ENCODE assay signal across 18 cellular contexts in the genomic region with DNA sequence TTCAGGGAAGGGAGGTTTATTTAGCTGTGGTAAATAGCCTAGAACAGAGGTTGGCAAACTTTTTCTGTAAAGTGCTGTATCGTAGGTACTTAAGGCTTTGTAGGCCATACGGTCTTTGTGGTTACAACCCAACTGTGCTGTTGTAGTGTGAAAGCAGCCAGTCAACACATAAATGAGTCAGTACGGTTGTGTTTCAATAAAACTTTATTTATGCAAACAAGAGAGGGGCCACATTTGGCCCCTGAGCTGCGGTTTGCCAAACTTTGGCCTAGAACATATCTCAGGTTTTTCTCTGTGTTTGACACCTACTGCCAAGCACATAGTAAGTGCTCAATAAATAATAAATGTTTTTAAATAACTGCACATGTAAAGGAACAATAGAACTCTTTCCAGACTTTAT.
DNase-seq lines count a peak whose midpoint lies in the region; ATAC-seq, FAIRE-seq and TF ChIP-seq lines count a peak whose summit lies in the region.
"Had no signal": no experiment of that assay in that cellular context is flagged by ENCODE, and none has a peak within 500 bp of the region (broad histone marks: within the 10 kb centered on the region; RNA-seq: fewer than 3 reads in every experiment).

No MANE protein-coding gene starts in this region.

- H3K4me2 ChIP-seq in HepG2 (ENCODE audit: low read depth, low read length) (no peak overlapping the region), keratinocyte (ENCODE audit: control insufficient read depth, extremely low read depth, insufficient read depth, low read depth, low read length) (peak overlapping the region; percentile 78)
- H3K4me2 ChIP-seq: BLaER1 treated with 17β-estradiol and CSF1 and Interleukin-3, amounts not matched to agents 10 nM and 100 nM had no signal

- TF ChIP-seq POLR2A in HepG2 (IDR thresholded peaks at IDR 0.05; ENCODE audit: insufficient read depth in 1 of 2, low read depth in 2 of 2, low read length in 2 of 2) (no peak), right lobe of liver (IDR thresholded peaks at IDR 0.05) (no peak), thyroid gland (IDR thresholded peaks at IDR 0.05) (no peak)

- in situ Hi-C loops in HepG2 (cut with HindIII; ENCODE audit: extremely low pct_ligation_motif_present, low pct_unique_long_range_greater_than_20kb) = no loop called here

- 31% methylated on average over 4 of the region's 4 CpGs for WGBS in HepG2 (ENCODE audit: low lambda C conversion rate)
- WGBS in right lobe of liver (ENCODE audit: insufficient coverage, low coverage, low lambda C conversion rate, missing lambda C conversion rate) = 92% methylated on average over 4 of the region's 4 CpGs
- 79 to 83% methylated on average over 4 of the region's 4 CpGs for WGBS in thyroid gland, 2 donors

- H3K36me3 ChIP-seq in HepG2 (replicated peaks in 1 of 2; ENCODE audit: control insufficient read depth in 1 of 2, insufficient read depth in 2 of 2, low read length in 2 of 2) (no peaks in the 10 kb centered on the region), right lobe of liver (no peaks in the 10 kb centered on the region), keratinocyte (ENCODE audit: control insufficient read depth in 2 of 2, extremely low read depth in 1 of 2, insufficient read depth in 2 of 2, low read length in 2 of 2) (no peaks in the 10 kb centered on the region), thyroid gland (no peaks in the 10 kb centered on the region)
- H3K36me3 ChIP-seq: BLaER1 treated with 17β-estradiol and CSF1 and Interleukin-3, amounts not matched to agents 10 nM and 100 nM had no signal

- FAIRE-seq in HepG2 (lab: Jason Lieb, UNC) = no peak
- FAIRE-seq in keratinocyte (lab: Jason Lieb, UNC) = peak; percentile 77
- FAIRE-seq: HTR-8/SVneo had no signal

- TF ChIP-seq CTCF in HepG2 (CRISPR knock-in tag; IDR thresholded peaks at IDR 0.05) = no peak
- TF ChIP-seq CTCF in right lobe of liver (IDR thresholded peaks at IDR 0.05) = no peak
- TF ChIP-seq CTCF in keratinocyte (optimal IDR thresholded peaks at IDR 0.05 in 1 of 3, IDR thresholded peaks at IDR 0.05 in 1 of 3, conservative IDR thresholded peaks at IDR 0.05 in 1 of 3; ENCODE audit: extremely low read depth in 1 of 3, insufficient read depth in 2 of 3, low read length in 3 of 3) = no peak
- no peak for TF ChIP-seq CTCF in thyroid gland (IDR thresholded peaks at IDR 0.05)
- TF ChIP-seq CTCF in dorsolateral prefrontal cortex (IDR thresholded peaks at IDR 0.05 in 54 of 56, conservative IDR thresholded peaks at IDR 0.05 in 2 of 56; ENCODE audit: low read depth in 1 of 56, partially characterized antibody in 56 of 56) = no peak

- no peak for TF ChIP-seq EP300 in HepG2 (IDR thresholded peaks at IDR 0.05; ENCODE audit: low read depth in 2 of 2, low read length in 2 of 2)
- no peak for TF ChIP-seq EP300 in HepG2 (CRISPR knock-in tag; IDR thresholded peaks at IDR 0.05; ENCODE audit: borderline replicate concordance)

- dilution Hi-C loops in keratinocyte (cut with MboI; ENCODE audit: extremely low pct_ligation_motif_present, low sequenced_read_pairs) = no loop called here

- no peaks in the 10 kb centered on the region for H3K9me1 ChIP-seq in keratinocyte (ENCODE audit: control insufficient read depth, extremely low read depth, insufficient read depth, low read length)

- ATAC-seq in HepG2 = no peak
- ATAC-seq in right lobe of liver = no peak
- ATAC-seq: CD8-positive, alpha-beta T cell; HCT116 had no signal

- H3K9me3 ChIP-seq in HepG2 (ENCODE audit: low read length) (no peaks in the 10 kb centered on the region), right lobe of liver (no peaks in the 10 kb centered on the region), keratinocyte (ENCODE audit: control insufficient read depth, low read depth, low read length) (no peaks in the 10 kb centered on the region), thyroid gland (no peaks in the 10 kb centered on the region)
- H3K9me3 ChIP-seq: BLaER1 treated with 17β-estradiol and CSF1 and Interleukin-3, amounts not matched to agents 10 nM and 100 nM had no signal

- H4K20me1 ChIP-seq in HepG2 (ENCODE audit: insufficient read depth, low read length) (no peaks in the 10 kb centered on the region), keratinocyte (ENCODE audit: control insufficient read depth, extremely low read depth, insufficient read depth, low read length) (no peaks in the 10 kb centered on the region)
- H4K20me1 ChIP-seq: BLaER1 treated with 17β-estradiol and CSF1 and Interleukin-3, amounts not matched to agents 10 nM and 100 nM had no signal

- H3K4me1 ChIP-seq in HepG2 (ENCODE audit: insufficient read depth, low read length) = no peaks in the 10 kb centered on the region
- H3K4me1 ChIP-seq in right lobe of liver = no peaks in the 10 kb centered on the region
- peaks cover 31% of the 10 kb centered on the region for H3K4me1 ChIP-seq in keratinocyte (ENCODE audit: control insufficient read depth, extremely low read depth, insufficient read depth, low read length)
- peaks cover 54 to 60% of the 10 kb centered on the region in 2 donors for H3K4me1 ChIP-seq in thyroid gland

- BruUV-seq in HepG2 (replicated peaks; lab: Mats Ljungman, UMichigan) = no TSS peak

- no peak overlapping the region for H3K9ac ChIP-seq in HepG2 (ENCODE audit: insufficient read depth, low read depth, low read length)
- H3K9ac ChIP-seq in keratinocyte (ENCODE audit: control insufficient read depth, extremely low read depth, insufficient read depth, low read length) = no peak overlapping the region
- H3K9ac ChIP-seq: BLaER1 treated with 17β-estradiol and CSF1 and Interleukin-3, amounts not matched to agents 10 nM and 100 nM had no signal

- H2AFZ ChIP-seq in HepG2 (ENCODE audit: low read length) (no peak overlapping the region), keratinocyte (ENCODE audit: control insufficient read depth, low read length) (no peak overlapping the region)

- H3K27ac ChIP-seq in HepG2 (ENCODE audit: extremely low read length, insufficient read depth, low read length) (no peak overlapping the region), right lobe of liver (no peak overlapping the region), epithelial cell of prostate (peak overlapping the region; percentile 92), keratinocyte (ENCODE audit: control insufficient read depth, insufficient read depth, low read length) (peak overlapping the region; percentile 48), thyroid gland (peak overlapping the region; percentile 57 to 96 (median 82)), dorsolateral prefrontal cortex (no peak overlapping the region)
- H3K27ac ChIP-seq: BLaER1 treated with 17β-estradiol and CSF1 and Interleukin-3, amounts not matched to agents 10 nM and 100 nM had no signal

- H3K4me3 ChIP-seq in HepG2 (replicated peaks in 1 of 3; ENCODE audit: insufficient read depth in 1 of 3, low read depth in 2 of 3, low read length in 3 of 3) (no peak overlapping the region), right lobe of liver (no peak overlapping the region), keratinocyte (ENCODE audit: control insufficient read depth in 2 of 3, extremely low read depth in 1 of 3, insufficient read depth in 2 of 3, low read depth in 1 of 3, low read length in 3 of 3) (peak overlapping the region in 1 of 3 experiments; percentile 36), thyroid gland (replicated peaks in 1 of 3) (no peak overlapping the region), dorsolateral prefrontal cortex (no peak overlapping the region)
- H3K4me3 ChIP-seq: BLaER1 treated with 17β-estradiol and CSF1 and Interleukin-3, amounts not matched to agents 10 nM and 100 nM had no signal

- no peak for DNase-seq in HepG2 (ENCODE audit: low spot score)
- DNase-seq in right lobe of liver = no peak
- no peak for DNase-seq in epithelial cell of prostate (ENCODE audit: low read depth, low spot score)
- DNase-seq in keratinocyte (ENCODE audit: low read depth, low spot score) = no peak
- no peak for DNase-seq in thyroid gland
- DNase-seq in UCSD-AML1 (lab: John Stamatoyannopoulos, UW; ENCODE audit: unreplicated experiment) = no peak
- no peak for DNase-seq in mesenteric fat pad (ENCODE audit: low spot score)
- no peak for DNase-seq in dorsolateral prefrontal cortex
- DNase-seq: 8988T; Calu3; CD8-positive, alpha-beta T cell; GF-D8; GOT3; H7; HFFc6 had no signal

- intact Hi-C loops in HepG2 (cut with micrococcal nuclease; ENCODE audit: unreplicated experiment) = no loop called here
- intact Hi-C loops in right lobe of liver (cut with DNase I) = no loop called here
- intact Hi-C loops in thyroid gland (cut with DNase I) = no loop called here
- intact Hi-C loops in dorsolateral prefrontal cortex (cut with DNase I) = no loop called here

- H3K79me2 ChIP-seq in HepG2 (ENCODE audit: insufficient read depth, low read length) (no peaks in the 10 kb centered on the region), keratinocyte (ENCODE audit: control insufficient read depth, insufficient read depth, low read length) (no peaks in the 10 kb centered on the region)

- H3K27me3 ChIP-seq in HepG2 (ENCODE audit: control insufficient read depth in 1 of 2, insufficient read depth in 2 of 2, low read length in 2 of 2) (no peaks in the 10 kb centered on the region), right lobe of liver (no peaks in the 10 kb centered on the region), keratinocyte (ENCODE audit: control insufficient read depth, extremely low read depth, insufficient read depth, low read length) (no peaks in the 10 kb centered on the region), thyroid gland (no peaks in the 10 kb centered on the region), dorsolateral prefrontal cortex (peaks cover 0 to 10% (median 0%) of the 10 kb centered on the region in 45 donors)
- H3K27me3 ChIP-seq: BLaER1 treated with 17β-estradiol and CSF1 and Interleukin-3, amounts not matched to agents 10 nM and 100 nM had no signal

- POLR2A ChIA-PET in HepG2 (lab: Yijun Ruan, JAX) = no interaction called here

- CTCF ChIA-PET in HepG2 (lab: Yijun Ruan, JAX; ENCODE audit: low intra/inter-chr PET ratio, low total read pairs) = no interaction called here

- no peak for TF ChIP-seq RAD21 in HepG2 (CRISPR knock-in tag; IDR thresholded peaks at IDR 0.05)

TF ChIP-seq in HepG2, 621 proteins besides CTCF, POLR2A, EP300 and RAD21 (continues in another document):
- no peak for TF ChIP-seq CBX2 (IDR thresholded peaks at IDR 0.05; ENCODE audit: low read depth, low read length)
- no peak for TF ChIP-seq CBX2 (CRISPR knock-in tag; IDR thresholded peaks at IDR 0.05; ENCODE audit: low read depth)

Comparison
In these comparisons a context has a peak if more than half of its experiments do, and no peak if none do; other contexts are left out.
1. H3K27ac ChIP-seq: peak in epithelial cell of prostate (single experiment), keratinocyte (single experiment) and thyroid gland (3 of 3); none in HepG2 (single experiment), right lobe of liver (0 of 3) and dorsolateral prefrontal cortex (0 of 59).